Comparison of ENCODE assay signal across 24 cellular contexts in genomic region chr3:98525494-98525893, GRCh38. TPM values are rescaled to one million over a fixed set of nuclear protein-coding genes. Genes with fewer than 3 reads are reported as not detected.
DNase-seq lines count a peak whose midpoint lies in the region; ATAC-seq and TF ChIP-seq lines count a peak whose summit lies in the region.
"Had no signal": no experiment of that assay in that cellular context is flagged by ENCODE, and none has a peak within 500 bp of the region (broad histone marks: within the 10 kb centered on the region; RNA-seq: fewer than 3 reads in every experiment).

No MANE protein-coding gene starts in this region.

- peak overlapping the region; percentile 34 for H3K27ac Mint-ChIP-seq in activated T-cell treated with anti-CD3 and anti-CD28 coated beads, Interleukin-2, amount 50 U/mL, for 24 hours
- peak overlapping the region; percentile 53 for H3K27ac Mint-ChIP-seq in activated CD8-positive, alpha-beta T cell treated with anti-CD3 and anti-CD28 coated beads, Interleukin-2, amount 10 ng/mL, durations not matched to agents 7 days and 5 days
- no peak overlapping the region for H3K27ac Mint-ChIP-seq in stimulated activated naive CD8-positive, alpha-beta T cell treated with anti-CD3 and anti-CD28 coated beads, Interleukin-15, amount 100 ng/mL, for 72 hours
- no peak overlapping the region for H3K27ac Mint-ChIP-seq in progenitor cell of endocrine pancreas
- H3K27ac Mint-ChIP-seq: activated naive CD4-positive, alpha-beta T cell treated with anti-CD3 and anti-CD28 coated beads, Interleukin-2, amount 50 U/mL, for 24 hours had no signal

- H3K27me3 Mint-ChIP-seq in activated T-cell treated with anti-CD3 and anti-CD28 coated beads, Interleukin-2, amount 50 U/mL, for 24 hours = no peaks in the 10 kb centered on the region
- H3K27me3 Mint-ChIP-seq in activated CD8-positive, alpha-beta T cell treated with anti-CD3 and anti-CD28 coated beads, Interleukin-2, amount 10 ng/mL, durations not matched to agents 7 days and 5 days (ENCODE audit: low read depth) = no peaks in the 10 kb centered on the region
- no peaks in the 10 kb centered on the region for H3K27me3 Mint-ChIP-seq in stimulated activated naive CD8-positive, alpha-beta T cell treated with anti-CD3 and anti-CD28 coated beads, Interleukin-15, amount 100 ng/mL, for 72 hours
- no peaks in the 10 kb centered on the region for H3K27me3 Mint-ChIP-seq in progenitor cell of endocrine pancreas
- H3K27me3 Mint-ChIP-seq: activated naive CD4-positive, alpha-beta T cell treated with anti-CD3 and anti-CD28 coated beads, Interleukin-2, amount 50 U/mL, for 24 hours had no signal

- POLR2A ChIA-PET in activated CD8-positive, alpha-beta T cell treated with anti-CD3 and anti-CD28 coated beads, Interleukin-2, amount 10 ng/mL, durations not matched to agents 7 days and 5 days (lab: Charles Lee) = interaction anchor here (0.6 to 1.5 kb wide), 7 partner anchors 11 to 50 kb away, joined by 3 to 5 read pairs (median 3); no protein-coding TSS in a partner anchor

- peaks cover 65% of the 10 kb centered on the region for H3K36me3 Mint-ChIP-seq in activated T-cell treated with anti-CD3 and anti-CD28 coated beads, Interleukin-2, amount 50 U/mL, for 24 hours (ENCODE audit: low read depth)
- H3K36me3 Mint-ChIP-seq in activated CD8-positive, alpha-beta T cell treated with anti-CD3 and anti-CD28 coated beads, Interleukin-2, amount 10 ng/mL, durations not matched to agents 7 days and 5 days (ENCODE audit: low read depth) = peaks cover 71% of the 10 kb centered on the region
- H3K36me3 Mint-ChIP-seq in progenitor cell of endocrine pancreas (ENCODE audit: insufficient read depth) = peaks cover 3% of the 10 kb centered on the region

- H3K4me3 ChIP-seq in foreskin fibroblast (ENCODE audit: low read depth in 1 of 2, low read length in 2 of 2) = no peak overlapping the region
- H3K4me3 ChIP-seq: hepatocyte, lung had no signal

- H3K4me3 Mint-ChIP-seq in activated T-cell treated with anti-CD3 and anti-CD28 coated beads, Interleukin-2, amount 50 U/mL, for 24 hours = peak overlapping the region; percentile 8
- H3K4me3 Mint-ChIP-seq in activated CD8-positive, alpha-beta T cell treated with anti-CD3 and anti-CD28 coated beads, Interleukin-2, amount 10 ng/mL, durations not matched to agents 7 days and 5 days = peak overlapping the region; percentile 20
- peak overlapping the region; percentile 39 to 45 for H3K4me3 Mint-ChIP-seq in stimulated activated naive CD8-positive, alpha-beta T cell treated with anti-CD3 and anti-CD28 coated beads, Interleukin-15, amount 100 ng/mL, for 72 hours
- no peak overlapping the region for H3K4me3 Mint-ChIP-seq in progenitor cell of endocrine pancreas (ENCODE audit: low read depth)
- H3K4me3 Mint-ChIP-seq: activated naive CD4-positive, alpha-beta T cell treated with anti-CD3 and anti-CD28 coated beads, Interleukin-2, amount 50 U/mL, for 24 hours had no signal

- DNase-seq in activated T-cell treated with anti-CD3 and anti-CD28 coated beads, Interleukin-2, amount 50 U/mL, for 24 hours = no peak
- DNase-seq in activated T-cell treated with anti-CD3 and anti-CD28 coated beads, Interleukin-2, amount 50 U/mL, for 1 hour = no peak
- DNase-seq in GM20000 (ENCODE audit: low spot score) = peak; percentile 36
- no peak for DNase-seq in activated CD8-positive, alpha-beta T cell treated with anti-CD3 and anti-CD28 coated beads, Interleukin-2, amount 10 ng/mL, durations not matched to agents 7 days and 5 days
- DNase-seq in stimulated activated naive CD8-positive, alpha-beta T cell treated with anti-CD3 and anti-CD28 coated beads, Interleukin-15, amount 100 ng/mL, for 72 hours = peak in 1 of 2 donors; percentile 22
- no peak for DNase-seq in activated gamma-delta T cell treated with Interleukin-2 at 50 U/mL for 16 hours
- no peak for DNase-seq in foreskin fibroblast
- no peak for DNase-seq in progenitor cell of endocrine pancreas (ENCODE audit: low spot score, unreplicated experiment)
- DNase-seq: foreskin keratinocyte; NCI-H1105; NCI-H2081; nucleus accumbens; small intestine; stimulated activated CD4-positive, alpha-beta T cell treated with anti-CD3 and anti-CD28 coated beads, Interleukin-4, amount 100 ng/mL, for 1 hour had no signal

- no peak for ATAC-seq in activated CD8-positive, alpha-beta T cell treated with anti-CD3 and anti-CD28 coated beads, Interleukin-2, amount 10 ng/mL, durations not matched to agents 7 days and 5 days
- ATAC-seq in stimulated activated naive CD8-positive, alpha-beta T cell treated with anti-CD3 and anti-CD28 coated beads, Interleukin-15, amount 100 ng/mL, for 72 hours = no peak
- ATAC-seq: foreskin keratinocyte, HCT116 had no signal

- no peaks in the 10 kb centered on the region for H3K9me3 Mint-ChIP-seq in activated T-cell treated with anti-CD3 and anti-CD28 coated beads, Interleukin-2, amount 50 U/mL, for 24 hours
- peaks cover 3% of the 10 kb centered on the region for H3K9me3 Mint-ChIP-seq in activated CD8-positive, alpha-beta T cell treated with anti-CD3 and anti-CD28 coated beads, Interleukin-2, amount 10 ng/mL, durations not matched to agents 7 days and 5 days (ENCODE audit: insufficient read depth)
- H3K9me3 Mint-ChIP-seq in stimulated activated naive CD8-positive, alpha-beta T cell treated with anti-CD3 and anti-CD28 coated beads, Interleukin-15, amount 100 ng/mL, for 72 hours = no peaks in the 10 kb centered on the region
- no peaks in the 10 kb centered on the region for H3K9me3 Mint-ChIP-seq in progenitor cell of endocrine pancreas (ENCODE audit: low read depth)
- H3K9me3 Mint-ChIP-seq: activated naive CD4-positive, alpha-beta T cell treated with anti-CD3 and anti-CD28 coated beads, Interleukin-2, amount 50 U/mL, for 24 hours had no signal

- CTCF ChIA-PET in activated CD8-positive, alpha-beta T cell treated with anti-CD3 and anti-CD28 coated beads, Interleukin-2, amount 10 ng/mL, durations not matched to agents 7 days and 5 days (lab: Charles Lee) = interaction anchor here (0.6 to 1.1 kb wide), 4 partner anchors 9 to 32 kb away, joined by 3 to 5 read pairs (median 3); no protein-coding TSS in a partner anchor

- TF ChIP-seq CTCF in GM20000 (IDR thresholded peaks at IDR 0.05; ENCODE audit: extremely low read depth, missing control alignments) (no peak), foreskin fibroblast (IDR thresholded peaks at IDR 0.05; ENCODE audit: low read depth, low read length) (no peak), progenitor cell of endocrine pancreas (IDR thresholded peaks at IDR 0.05; ENCODE audit: unreplicated experiment) (no peak)

- peaks cover 60% of the 10 kb centered on the region for H3K4me1 Mint-ChIP-seq in activated T-cell treated with anti-CD3 and anti-CD28 coated beads, Interleukin-2, amount 50 U/mL, for 24 hours (ENCODE audit: low read depth)
- peaks cover 49% of the 10 kb centered on the region for H3K4me1 Mint-ChIP-seq in activated CD8-positive, alpha-beta T cell treated with anti-CD3 and anti-CD28 coated beads, Interleukin-2, amount 10 ng/mL, durations not matched to agents 7 days and 5 days (ENCODE audit: low read depth)
- H3K4me1 Mint-ChIP-seq in stimulated activated naive CD8-positive, alpha-beta T cell treated with anti-CD3 and anti-CD28 coated beads, Interleukin-15, amount 100 ng/mL, for 72 hours = peaks cover 52% of the 10 kb centered on the region
- peaks cover 18% of the 10 kb centered on the region for H3K4me1 Mint-ChIP-seq in progenitor cell of endocrine pancreas (ENCODE audit: low read depth)

RNA-seq across cellular contexts. Expression of gene CLDND1, which starts 2.8 kb away (rescaled TPM):
- 100 to 1,000 TPM; 410 to 414 TPM for total RNA-seq in activated CD8-positive, alpha-beta T cell treated with anti-CD3 and anti-CD28 coated beads, Interleukin-2, amount 10 ng/mL, durations not matched to agents 7 days and 5 days
- 100 and 101 TPM in 2 replicates for total RNA-seq in progenitor cell of endocrine pancreas

RNA-seq across cellular contexts. Expression of gene GPR15, which starts 6.3 kb away (rescaled TPM):
- total RNA-seq in activated CD8-positive, alpha-beta T cell treated with anti-CD3 and anti-CD28 coated beads, Interleukin-2, amount 10 ng/mL, durations not matched to agents 7 days and 5 days = 10 to 100 TPM; 18.9 to 19.7 TPM
- total RNA-seq in progenitor cell of endocrine pancreas = not detected in 2 replicates
- total RNA-seq: A673, cerebellum, epithelial cell of proximal tubule, foreskin keratinocyte, G401, hepatocyte, LHCN-M2, NCI-H460 had no signal

RNA-seq across cellular contexts. Expression of gene OR5K2, which starts 28.0 kb away (rescaled TPM):
- not detected for total RNA-seq in activated CD8-positive, alpha-beta T cell treated with anti-CD3 and anti-CD28 coated beads, Interleukin-2, amount 10 ng/mL, durations not matched to agents 7 days and 5 days
- total RNA-seq in progenitor cell of endocrine pancreas = not detected in 2 replicates
- total RNA-seq: A673, cerebellum, epithelial cell of proximal tubule, foreskin keratinocyte, G401, hepatocyte, LHCN-M2, lung, NCI-H460 had no signal

Comparison
In these comparisons a context has a peak if more than half of its experiments do, and no peak if none do; other contexts are left out.
1. H3K27ac Mint-ChIP-seq: peak in activated T-cell treated with anti-CD3 and anti-CD28 coated beads, Interleukin-2, amount 50 U/mL, for 24 hours (single experiment) and activated CD8-positive, alpha-beta T cell treated with anti-CD3 and anti-CD28 coated beads, Interleukin-2, amount 10 ng/mL, durations not matched to agents 7 days and 5 days (single experiment); none in stimulated activated naive CD8-positive, alpha-beta T cell treated with anti-CD3 and anti-CD28 coated beads, Interleukin-15, amount 100 ng/mL, for 72 hours (0 of 2) and progenitor cell of endocrine pancreas (single experiment).
2. RNA of gene GPR15, which starts 6.3 kb away (total RNA-seq): 18.9 to 19.7 TPM in activated CD8-positive, alpha-beta T cell treated with anti-CD3 and anti-CD28 coated beads, Interleukin-2, amount 10 ng/mL, durations not matched to agents 7 days and 5 days; not detected in progenitor cell of endocrine pancreas; every median in the first group is over 10 times any median in the second.